In genomic region chr3:38164966-38165721, GRCh38 we compare ENCODE assay signal across 8 cellular contexts. TPM values are rescaled to one million over a fixed set of nuclear protein-coding genes. Genes with fewer than 3 reads are reported as not detected.
DNase-seq lines count a peak whose midpoint lies in the region; ATAC-seq, FAIRE-seq and TF ChIP-seq lines count a peak whose summit lies in the region.

Gene OXSR1, plus strand, starts transcription at chr3:38165537. Its CDS starts 340 bp downstream, at chr3:38165877.

- 0 to 1% methylated on average over 56 to 57 of the region's 57 CpGs for WGBS in pancreas, 2 donors

- DNase-seq in GM12865 (ENCODE audit: low read depth): peak; percentile 100
- DNase-seq in NCI-H1436 (lab: John Stamatoyannopoulos, UW): peak; percentile 92
- DNase-seq in T follicular helper cell (ENCODE audit: low read depth): peak; percentile 95
- peak; percentile 100 for DNase-seq in adipocyte (ENCODE audit: low read depth)
- peak; percentile 100 for DNase-seq in Right ventricle myocardium superior
- DNase-seq in pancreas: peak; percentile 96 to 99 (median 98)
- peak; percentile 99 for DNase-seq in tibial artery

- H3K4me1 ChIP-seq in adipocyte (ENCODE audit: control insufficient read depth, insufficient read depth, low read length) (peaks cover 31% of the 10 kb centered on the region), pancreas (peaks cover 0 to 13% (median 10%) of the 10 kb centered on the region in 3 donors), tibial artery (peaks cover 0 to 42% (median 22%) of the 10 kb centered on the region in 4 donors)

- H3K36me3 ChIP-seq in adipocyte (ENCODE audit: control insufficient read depth, insufficient read depth, low read length, severe bottlenecking) (no peaks in the 10 kb centered on the region), pancreas (no peaks in the 10 kb centered on the region), tibial artery (no peaks in the 10 kb centered on the region)

- TF ChIP-seq CTCF in GM12865 (IDR thresholded peaks at IDR 0.05; ENCODE audit: insufficient read depth, low read depth, low read length, missing control alignments): no peak
- no peak for TF ChIP-seq CTCF in pancreas (IDR thresholded peaks at IDR 0.05)
- no peak for TF ChIP-seq CTCF in tibial artery (IDR thresholded peaks at IDR 0.05)

- ATAC-seq in HG02763 (IDR thresholded peaks at IDR 0.05; ENCODE audit: unreplicated experiment) (peak; percentile 89), Right ventricle myocardium superior (ENCODE audit: poor library complexity) (peak; percentile 95), pancreas (peak; percentile 91 to 96 (median 92))

- H3K4me3 ChIP-seq in GM12865 (ENCODE audit: low read depth, low read length): peak within 1 kb of the TSS; percentile 66
- H3K4me3 ChIP-seq in adipocyte (ENCODE audit: low read length): peak within 1 kb of the TSS; percentile 86
- H3K4me3 ChIP-seq in pancreas: peak within 1 kb of the TSS; percentile 87 to 98 (median 92)
- H3K4me3 ChIP-seq in tibial artery: peak within 1 kb of the TSS; percentile 67 to 98

- no peaks in the 10 kb centered on the region for H3K9me3 ChIP-seq in adipocyte (ENCODE audit: control insufficient read depth, low read length)
- no peaks in the 10 kb centered on the region for H3K9me3 ChIP-seq in pancreas
- no peaks in the 10 kb centered on the region for H3K9me3 ChIP-seq in tibial artery

- H3K9ac ChIP-seq in adipocyte (ENCODE audit: low read length): peak within 1 kb of the TSS; percentile 92

- intact Hi-C loops in Right ventricle myocardium superior (cut with DNase I) (loop anchor here (2.0 kb wide), 1 partner anchor 28 kb away; the partner anchor contains the start of gene ACAA1), pancreas (cut with DNase I) (no loop called here), tibial artery (cut with DNase I; ENCODE audit: low total_unique reads) (loop anchor here (2.0 to 10.0 kb wide), 4 partner anchors 26 to 310 kb away; partner anchors contain the start of genes DLEC1 and MYD88)

- H3K27ac ChIP-seq in pancreas (peak within 1 kb of the TSS; percentile 91 to 98 (median 96)), tibial artery (peak within 1 kb of the TSS; percentile 92 to 97)

- FAIRE-seq in pancreas (lab: Jason Lieb, UNC): peak; percentile 98

- no peaks in the 10 kb centered on the region for H3K27me3 ChIP-seq in adipocyte (replicated peaks; ENCODE audit: control insufficient read depth, insufficient read depth, low read length)
- H3K27me3 ChIP-seq in pancreas: no peaks in the 10 kb centered on the region
- no peaks in the 10 kb centered on the region for H3K27me3 ChIP-seq in tibial artery

RNA-seq across cellular contexts. Expression of gene OXSR1, which starts in this region (rescaled TPM):
- total RNA-seq in Right ventricle myocardium superior (24.0 TPM), pancreas (10 to 100 TPM in 4 of 6 donors, 1 to 10 TPM in 2; 8.5 to 16.0 (median 10.4) TPM)
- polyA plus RNA-seq in pancreas: 10 to 100 TPM in 1 of 2 donors, 1 to 10 TPM in 1; 6.3 to 10.7 TPM

Comparison
In these comparisons a context has a peak if more than half of its experiments do, and no peak if none do; other contexts are left out.
1. Peak in every context shown above with its lines: DNase-seq, ATAC-seq, H3K4me3 ChIP-seq and H3K27ac ChIP-seq.
2. intact Hi-C loops: an anchor here in Right ventricle myocardium superior (2.0 kb wide) and tibial artery (2.0 to 10.0 kb wide); none called in pancreas.